In the genomic region with DNA sequence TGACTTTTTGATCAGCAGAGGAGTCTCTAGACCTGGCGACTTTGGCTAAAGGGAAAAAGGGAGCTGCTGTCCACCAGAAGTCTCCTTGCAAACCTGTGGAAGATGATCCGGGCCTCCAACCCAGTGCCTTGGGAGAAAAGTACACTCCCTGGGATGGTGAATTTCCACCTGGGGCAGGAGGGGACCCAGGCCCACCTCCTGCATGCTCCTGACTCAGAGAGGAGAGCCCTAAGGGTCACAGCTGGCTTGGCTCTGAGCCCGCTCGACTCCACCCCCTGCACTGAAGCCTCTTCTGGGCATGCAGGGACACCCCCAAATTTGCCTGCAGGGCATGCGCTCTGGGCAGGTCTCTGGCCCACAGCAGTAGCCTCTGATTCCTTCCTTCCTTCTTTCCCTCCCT, we compare ENCODE assay signal across 26 cellular contexts.
DNase-seq lines count a peak whose midpoint lies in the region; ATAC-seq and TF ChIP-seq lines count a peak whose summit lies in the region.
"Had no signal": no experiment of that assay in that cellular context is flagged by ENCODE, and none has a peak within 500 bp of the region (broad histone marks: within the 10 kb centered on the region; RNA-seq: fewer than 3 reads in every experiment).

No MANE protein-coding gene starts in this region.

- CTCF ChIA-PET in activated CD8-positive, alpha-beta memory T cell treated with anti-CD3 and anti-CD28 coated beads, Interleukin-2, amount 10 ng/mL, durations not matched to agents 7 days and 5 days (lab: Charles Lee): interaction anchor here (1.3 to 2.3 kb wide), 2 partner anchors 19 to 23 kb away, joined by 4 to 9 read pairs; no protein-coding TSS in a partner anchor

- peaks cover 3% of the 10 kb centered on the region for H3K27me3 ChIP-seq in suprapubic skin
- H3K27me3 ChIP-seq in esophagus squamous epithelium: peaks cover 0 to 12% (median 0%) of the 10 kb centered on the region in 4 donors
- no peaks in the 10 kb centered on the region for H3K27me3 ChIP-seq in sigmoid colon
- H3K27me3 ChIP-seq: BE2C, MG63 had no signal

- peaks cover 9% of the 10 kb centered on the region for H3K27me3 Mint-ChIP-seq in activated CD8-positive, alpha-beta memory T cell treated with anti-CD3 and anti-CD28 coated beads, Interleukin-2, amount 10 ng/mL, durations not matched to agents 7 days and 5 days

- peak; percentile 38 for DNase-seq in activated CD8-positive, alpha-beta memory T cell treated with anti-CD3 and anti-CD28 coated beads, Interleukin-2, amount 50 U/mL, for 48 hours
- no peak for DNase-seq in activated CD8-positive, alpha-beta memory T cell treated with anti-CD3 and anti-CD28 coated beads, Interleukin-2, amount 10 ng/mL, durations not matched to agents 7 days and 5 days
- DNase-seq in coronary artery (ENCODE audit: low spot score) (peak; percentile 41), mesenteric fat pad (ENCODE audit: low spot score) (peak; percentile 53), suprapubic skin (ENCODE audit: low spot score in 2 of 2) (no peak), esophagus squamous epithelium (lab: John Stamatoyannopoulos, UW) (no peak), sigmoid colon (no peak), amygdala (lab: John Stamatoyannopoulos, UW) (no peak)
- DNase-seq: 8988T, ACHN, BE2C, Calu3, DMS79 treated with DMSO at 0.1 percent for 48 hours, GF-D8, GOT3, HCEC 1CT, KBM-7, MG63, NCI-H1105 treated with DMSO at 0.1 percent for 48 hours, NCI-H1694, NCI-H2029 treated with DMSO at 0.1 percent for 48 hours, NCI-H2227 treated with DMSO at 0.1 percent for 48 hours, NCI-H526 treated with DMSO at 0.1 percent for 48 hours, RPMI8226, SHP77 had no signal

- H3K36me3 Mint-ChIP-seq in activated CD8-positive, alpha-beta memory T cell treated with anti-CD3 and anti-CD28 coated beads, Interleukin-2, amount 10 ng/mL, durations not matched to agents 7 days and 5 days: no peaks in the 10 kb centered on the region
- H3K36me3 Mint-ChIP-seq: CD14-positive monocyte had no signal

- H3K27ac Mint-ChIP-seq in activated CD8-positive, alpha-beta memory T cell treated with anti-CD3 and anti-CD28 coated beads, Interleukin-2, amount 10 ng/mL, durations not matched to agents 7 days and 5 days: no peak overlapping the region
- H3K27ac Mint-ChIP-seq: CD14-positive monocyte had no signal

- TF ChIP-seq CTCF in coronary artery (IDR thresholded peaks at IDR 0.05): no peak
- TF ChIP-seq CTCF in suprapubic skin (IDR thresholded peaks at IDR 0.05): no peak
- no peak for TF ChIP-seq CTCF in esophagus squamous epithelium (IDR thresholded peaks at IDR 0.05)
- TF ChIP-seq CTCF in sigmoid colon (IDR thresholded peaks at IDR 0.05): no peak

- H3K4me1 Mint-ChIP-seq in activated CD8-positive, alpha-beta memory T cell treated with anti-CD3 and anti-CD28 coated beads, Interleukin-2, amount 10 ng/mL, durations not matched to agents 7 days and 5 days: peaks cover 19% of the 10 kb centered on the region

- ATAC-seq in activated CD8-positive, alpha-beta memory T cell treated with anti-CD3 and anti-CD28 coated beads, Interleukin-2, amount 10 ng/mL, durations not matched to agents 7 days and 5 days: no peak

- TF ChIP-seq POLR2A in suprapubic skin (IDR thresholded peaks at IDR 0.05) (no peak), esophagus squamous epithelium (IDR thresholded peaks at IDR 0.05) (no peak), sigmoid colon (IDR thresholded peaks at IDR 0.05) (no peak)

- TF ChIP-seq EP300 in suprapubic skin (IDR thresholded peaks at IDR 0.05) (no peak), sigmoid colon (IDR thresholded peaks at IDR 0.05) (no peak)

- no peaks in the 10 kb centered on the region for H3K9me3 Mint-ChIP-seq in activated CD8-positive, alpha-beta memory T cell treated with anti-CD3 and anti-CD28 coated beads, Interleukin-2, amount 10 ng/mL, durations not matched to agents 7 days and 5 days (ENCODE audit: low read depth)

- 86% methylated on average over 5 of the region's 5 CpGs for WGBS in suprapubic skin
- 79 to 84% methylated on average over 2 to 5 of the region's 5 CpGs for WGBS in esophagus squamous epithelium, 2 donors
- 88 to 90% methylated on average over 5 of the region's 5 CpGs for WGBS in sigmoid colon, 2 donors

- H3K36me3 ChIP-seq in suprapubic skin (no peaks in the 10 kb centered on the region), esophagus squamous epithelium (no peaks in the 10 kb centered on the region), sigmoid colon (no peaks in the 10 kb centered on the region)
- H3K36me3 ChIP-seq: BE2C, MG63 had no signal

- no peak overlapping the region for H3K4me3 ChIP-seq in coronary artery
- no peak overlapping the region for H3K4me3 ChIP-seq in suprapubic skin
- H3K4me3 ChIP-seq in esophagus squamous epithelium: no peak overlapping the region
- no peak overlapping the region for H3K4me3 ChIP-seq in sigmoid colon
- H3K4me3 ChIP-seq: MG63 had no signal

- H3K9me3 ChIP-seq in suprapubic skin (no peaks in the 10 kb centered on the region), esophagus squamous epithelium (no peaks in the 10 kb centered on the region), sigmoid colon (no peaks in the 10 kb centered on the region)
- H3K9me3 ChIP-seq: BE2C, MG63 had no signal

- H3K27ac ChIP-seq in coronary artery: no peak overlapping the region
- H3K27ac ChIP-seq in suprapubic skin: no peak overlapping the region
- H3K27ac ChIP-seq in esophagus squamous epithelium: no peak overlapping the region
- no peak overlapping the region for H3K27ac ChIP-seq in sigmoid colon

- intact Hi-C loops in esophagus squamous epithelium (cut with DNase I): no loop called here
- intact Hi-C loops in sigmoid colon (cut with DNase I): no loop called here

- no peaks in the 10 kb centered on the region for H3K4me1 ChIP-seq in suprapubic skin
- H3K4me1 ChIP-seq in esophagus squamous epithelium: no peaks in the 10 kb centered on the region
- H3K4me1 ChIP-seq in sigmoid colon: no peaks in the 10 kb centered on the region
- H3K4me1 ChIP-seq: BE2C had no signal

- H3K4me3 Mint-ChIP-seq in activated CD8-positive, alpha-beta memory T cell treated with anti-CD3 and anti-CD28 coated beads, Interleukin-2, amount 10 ng/mL, durations not matched to agents 7 days and 5 days: no peak overlapping the region
- H3K4me3 Mint-ChIP-seq: CD14-positive monocyte had no signal

Comparison
In these comparisons a context has a peak if more than half of its experiments do, and no peak if none do; other contexts are left out.
1. DNase-seq: peak in activated CD8-positive, alpha-beta memory T cell treated with anti-CD3 and anti-CD28 coated beads, Interleukin-2, amount 50 U/mL, for 48 hours (single experiment), coronary artery (single experiment) and mesenteric fat pad (single experiment); none in activated CD8-positive, alpha-beta memory T cell treated with anti-CD3 and anti-CD28 coated beads, Interleukin-2, amount 10 ng/mL, durations not matched to agents 7 days and 5 days (single experiment), suprapubic skin (0 of 2), esophagus squamous epithelium (single experiment), sigmoid colon (single experiment) and amygdala (0 of 56).